In genomic region chr3:146359841-146360240, GRCh38 we compare ENCODE assay signal across 22 cellular contexts.
"Had no signal": no experiment of that assay in that cellular context is flagged by ENCODE, and none has a peak within 500 bp of the region (broad histone marks: within the 10 kb centered on the region; RNA-seq: fewer than 3 reads in every experiment).

No MANE protein-coding gene starts in this region.

- H3K27me3 ChIP-seq: colonic mucosa, esophagus muscularis mucosa, foreskin keratinocyte, gastroesophageal sphincter, heart left ventricle, hepatocyte, left lung had no signal

- H3K4me3 ChIP-seq: colonic mucosa, esophagus muscularis mucosa, gastroesophageal sphincter, heart left ventricle, hepatocyte, left lung, lower lobe of right lung had no signal

- H3K4me3 Mint-ChIP-seq: dendritic cell treated with granulocyte-macrophage colony-stimulating factor and Interleukin-4, amounts not matched to agents 40 ng/mL and 50 ng/mL, for 4 days; effector memory CD8-positive, alpha-beta T cell; naive thymus-derived CD4-positive, alpha-beta T cell had no signal

- H3K9me3 ChIP-seq: colonic mucosa had no signal

- FAIRE-seq: endothelial cell of umbilical vein, frontal cortex, islet of Langerhans, keratinocyte had no signal

- H3K4me2 ChIP-seq: hepatocyte had no signal

- H3K36me3 ChIP-seq: colonic mucosa, esophagus muscularis mucosa, gastroesophageal sphincter, heart left ventricle, left lung, lower lobe of right lung had no signal

- H3K27me3 Mint-ChIP-seq: dendritic cell treated with granulocyte-macrophage colony-stimulating factor and Interleukin-4, amounts not matched to agents 40 ng/mL and 50 ng/mL, for 4 days; effector memory CD8-positive, alpha-beta T cell had no signal

- H3K79me2 ChIP-seq: hepatocyte had no signal

- H3K27ac ChIP-seq: colonic mucosa, esophagus muscularis mucosa, foreskin keratinocyte, gastroesophageal sphincter, heart left ventricle, hepatocyte, left lung, lower lobe of right lung had no signal

- H3K4me1 ChIP-seq: colonic mucosa, esophagus muscularis mucosa, foreskin keratinocyte, gastroesophageal sphincter, heart left ventricle, left lung, lower lobe of right lung had no signal

- H2AFZ ChIP-seq: hepatocyte had no signal

- H3K27ac Mint-ChIP-seq: dendritic cell treated with granulocyte-macrophage colony-stimulating factor and Interleukin-4, amounts not matched to agents 40 ng/mL and 50 ng/mL, for 4 days; effector memory CD8-positive, alpha-beta T cell; naive thymus-derived CD4-positive, alpha-beta T cell had no signal

- H3K4me1 Mint-ChIP-seq: naive thymus-derived CD4-positive, alpha-beta T cell had no signal

- DNase-seq: colonic mucosa; cortex of kidney; effector CD8-positive, alpha-beta T cell; effector memory CD8-positive, alpha-beta T cell; foreskin keratinocyte; heart left ventricle; hypothalamus; left cardiac atrium; left lung; left ventricle myocardium superior; lower lobe of right lung; mesenchymal stem cell; midbrain; naive thymus-derived CD4-positive, alpha-beta T cell had no signal
